ENCODE assay signal across 9 cellular contexts in the genomic region with DNA sequence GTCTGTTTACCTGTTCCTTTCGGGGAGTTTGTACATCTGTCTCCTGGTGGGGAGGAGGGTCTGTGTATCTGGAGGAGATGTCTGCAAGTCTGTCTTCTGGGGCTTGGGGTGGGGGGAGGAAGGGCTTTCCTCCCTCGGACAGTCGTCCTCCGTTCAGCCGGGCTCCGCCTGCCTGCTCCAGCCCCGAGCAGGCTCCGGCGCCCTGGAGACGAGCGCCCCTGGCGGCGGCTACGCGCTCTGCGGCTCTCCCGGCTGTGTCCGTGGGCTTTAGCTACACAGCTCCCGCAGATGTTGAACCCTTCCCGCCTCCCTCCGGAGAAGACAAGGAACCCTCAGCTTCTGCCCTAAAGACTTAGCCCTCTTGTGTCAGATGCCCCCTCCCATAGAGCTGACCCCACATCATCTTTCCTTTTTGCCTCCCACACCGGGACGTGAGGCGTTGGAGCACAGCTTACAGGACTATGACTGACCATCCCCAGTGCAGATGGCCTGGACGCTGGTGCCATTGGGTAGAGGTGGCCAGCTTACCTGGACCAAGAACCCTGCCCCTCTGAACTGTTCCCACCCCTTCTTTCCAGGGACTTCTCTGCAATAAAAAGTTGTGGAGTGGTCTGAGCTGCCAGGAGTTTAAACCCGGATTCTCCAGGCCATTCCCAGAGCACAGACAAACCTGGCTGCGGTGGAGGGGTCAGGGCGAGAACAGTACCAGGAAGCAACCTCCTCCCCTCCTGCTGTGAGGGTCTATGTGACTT. TPM values are rescaled to one million over a fixed set of nuclear protein-coding genes. Genes with fewer than 3 reads are reported as not detected.
DNase-seq lines count a peak whose midpoint lies in the region; ATAC-seq, FAIRE-seq and TF ChIP-seq lines count a peak whose summit lies in the region.
"Had no signal": no experiment of that assay in that cellular context is flagged by ENCODE, and none has a peak within 500 bp of the region (broad histone marks: within the 10 kb centered on the region; RNA-seq: fewer than 3 reads in every experiment).

No MANE protein-coding gene starts in this region.

- H3K14ac ChIP-seq in H1 (ENCODE audit: insufficient read length): no peak overlapping the region

- POLR2A ChIA-PET in activated CD8-positive, alpha-beta T cell treated with anti-CD3 and anti-CD28 coated beads for 36 hours (lab: Charles Lee): no interaction called here
- POLR2A ChIA-PET in H1 (lab: Charles Lee; ENCODE audit: partially characterized antibody): interaction anchor here (0.6 to 1.7 kb wide), 5 partner anchors 9 to 139 kb away, joined by 3 to 5 read pairs (median 3); no protein-coding TSS in a partner anchor

- TF ChIP-seq RAD21 in H1 (IDR thresholded peaks at IDR 0.05 in 1 of 2, conservative IDR thresholded peaks at IDR 0.05 in 1 of 2; ENCODE audit: low read depth in 2 of 2, low read length in 2 of 2): peak; percentile 70 to 80

- H4K8ac ChIP-seq in H1 (ENCODE audit: extremely low read depth, insufficient read depth, low read length): no peak overlapping the region
- H4K8ac ChIP-seq in mesendoderm (ENCODE audit: low read depth, low read length): no peak overlapping the region

- CTCF ChIA-PET in activated CD8-positive, alpha-beta T cell treated with anti-CD3 and anti-CD28 coated beads for 36 hours (lab: Charles Lee): interaction anchor here (0.6 to 5.3 kb wide), 59 partner anchors 9 to 601 kb away, joined by 3 to 69 read pairs (median 3); a partner anchor contains a TSS
- CTCF ChIA-PET in H1 (lab: Charles Lee; ENCODE audit: partially characterized antibody): interaction anchor here (0.6 to 10.7 kb wide), 56 partner anchors 8 to 701 kb away, joined by 3 to 105 read pairs (median 6); a partner anchor contains a TSS

- H3K23me2 ChIP-seq in H1 (ENCODE audit: low read depth, low read length): peaks cover 4% of the 10 kb centered on the region; the same call in 1 of the 2 replicates

- DNase-seq in GM10266 (ENCODE audit: extremely low spot score) (peak; percentile 87), NCI-H69 (lab: John Stamatoyannopoulos, UW) (peak; percentile 82), H1 (ENCODE audit: low read depth in 1 of 2, low spot score in 2 of 2) (peak; percentile 33 to 96), mesendoderm (peak; percentile 65)
- DNase-seq in activated CD8-positive, alpha-beta T cell treated with anti-CD3 and anti-CD28 coated beads for 36 hours: peak; percentile 78
- DNase-seq in stimulated activated CD8-positive, alpha-beta memory T cell treated with anti-CD3 and anti-CD28 coated beads, Interleukin-15, amount 100 ng/mL, for 1 hour (ENCODE audit: low read depth): peak; percentile 43

- H3K4me3 Mint-ChIP-seq in activated CD8-positive, alpha-beta T cell treated with anti-CD3 and anti-CD28 coated beads for 36 hours: no peak overlapping the region

- no peak overlapping the region for H2AK5ac ChIP-seq in H1 (ENCODE audit: low read depth, low read length)
- H2AK5ac ChIP-seq in mesendoderm (ENCODE audit: low read length): no peak overlapping the region

- H4K20me1 ChIP-seq in H1 (replicated peaks in 1 of 2; ENCODE audit: control insufficient read depth in 1 of 2, insufficient read depth in 2 of 2, low read length in 2 of 2): no peaks in the 10 kb centered on the region

- H3K23ac ChIP-seq in H1 (ENCODE audit: insufficient read length) (no peak overlapping the region), mesendoderm (ENCODE audit: low read length) (no peak overlapping the region)

- H2BK15ac ChIP-seq in H1 (ENCODE audit: low read length) (no peak overlapping the region), mesendoderm (replicated peaks; ENCODE audit: low read depth) (no peak overlapping the region)

- H4K5ac ChIP-seq in H1 (ENCODE audit: insufficient read length, low read depth, low read length) (no peak overlapping the region), mesendoderm (ENCODE audit: low read length) (no peak overlapping the region)

- no peak for FAIRE-seq in H1 (lab: Jason Lieb, UNC)

- TF ChIP-seq EP300 in H1 (IDR thresholded peaks at IDR 0.05; ENCODE audit: borderline replicate concordance in 1 of 2, low read depth in 2 of 2, low read length in 2 of 2): no peak

- H3K79me2 ChIP-seq in H1 (ENCODE audit: control insufficient read depth in 1 of 2, insufficient read depth in 2 of 2, low read length in 2 of 2) (no peaks in the 10 kb centered on the region), mesendoderm (ENCODE audit: control insufficient read depth, insufficient read depth, low read length) (no peaks in the 10 kb centered on the region)

- H3K79me1 ChIP-seq in H1 (ENCODE audit: low read depth, low read length): no peaks in the 10 kb centered on the region; the same call in 1 of the 2 replicates
- no peaks in the 10 kb centered on the region for H3K79me1 ChIP-seq in mesendoderm (ENCODE audit: low read length)

- H3K36me3 ChIP-seq in H1 (ENCODE audit: control insufficient read depth in 2 of 4, insufficient read depth in 4 of 4, low read length in 3 of 4): no peaks in the 10 kb centered on the region
- no peaks in the 10 kb centered on the region for H3K36me3 ChIP-seq in mesendoderm (ENCODE audit: control insufficient read depth, insufficient read depth, low read length)

- H2BK5ac ChIP-seq in H1 (ENCODE audit: low read depth, low read length) (no peak overlapping the region), mesendoderm (ENCODE audit: low read length) (no peak overlapping the region)

- H2BK120ac ChIP-seq in H1 (replicated peaks; ENCODE audit: low read depth, low read length) (no peak overlapping the region), mesendoderm (ENCODE audit: low read depth, low read length) (no peak overlapping the region)

- H3K9ac ChIP-seq in H1 (replicated peaks in 1 of 4; ENCODE audit: extremely low read depth in 1 of 4, low read depth in 3 of 4, low read length in 3 of 4) (no peak overlapping the region; a peak in 1 of 7 replicates), mesendoderm (ENCODE audit: low read length) (peak overlapping the region; percentile 23)

- no peak overlapping the region for H4K91ac ChIP-seq in H1 (replicated peaks; ENCODE audit: insufficient read length, low read length)

- H3K4me3 ChIP-seq in H1 (ENCODE audit: extremely low read depth in 1 of 4, insufficient read depth in 2 of 4, low read depth in 3 of 4, low read length in 4 of 4): peak overlapping the region; percentile 18 to 57 (median 32); a peak in 5 of 8 replicates
- H3K4me3 ChIP-seq in mesendoderm (ENCODE audit: low read length): no peak overlapping the region

- H3K27me3 ChIP-seq in H1 (replicated peaks in 1 of 4; ENCODE audit: control insufficient read depth in 3 of 4, extremely low read depth in 1 of 4, insufficient read depth in 3 of 4, low read length in 3 of 4): peaks cover 0 to 12% (median 5%) of the 10 kb centered on the region in 4 experiments; a peak in 4 of 7 replicates
- no peaks in the 10 kb centered on the region for H3K27me3 ChIP-seq in mesendoderm (ENCODE audit: insufficient read depth, low read length, poor library complexity)

- H3K27me3 Mint-ChIP-seq in activated CD8-positive, alpha-beta T cell treated with anti-CD3 and anti-CD28 coated beads for 36 hours: peaks cover 27% of the 10 kb centered on the region

- TF ChIP-seq CTCF in GM10266 (IDR thresholded peaks at IDR 0.05; ENCODE audit: control insufficient read depth, insufficient read depth, low read depth, missing control alignments): peak; percentile 99
- TF ChIP-seq CTCF in activated CD8-positive, alpha-beta T cell treated with anti-CD3 and anti-CD28 coated beads for 36 hours (IDR thresholded peaks at IDR 0.05): peak; percentile 94
- peak; percentile 93 to 96 (median 95) for TF ChIP-seq CTCF in H1 (IDR thresholded peaks at IDR 0.05; ENCODE audit: control extremely low read depth in 1 of 3, insufficient read depth in 1 of 3, low read depth in 1 of 3, low read length in 3 of 3)

- H3K56ac ChIP-seq in H1 (replicated peaks; ENCODE audit: insufficient read length, low read depth, low read length) (no peak overlapping the region), mesendoderm (ENCODE audit: low read length) (peak overlapping the region; percentile 51)

- intact Hi-C loops in activated CD8-positive, alpha-beta T cell treated with anti-CD3 and anti-CD28 coated beads for 36 hours (cut with micrococcal nuclease): loop anchor here (5.0 kb wide), 1 partner anchor 112 kb away; no protein-coding TSS in a partner anchor

- H2BK12ac ChIP-seq in H1 (ENCODE audit: low read depth, low read length): no peak overlapping the region

- H2BK20ac ChIP-seq in H1 (ENCODE audit: low read length): no peak overlapping the region

- ATAC-seq in HG02970 (IDR thresholded peaks at IDR 0.05; ENCODE audit: low FRiP score, unreplicated experiment) (peak; percentile 78), HG03469 (IDR thresholded peaks at IDR 0.05; ENCODE audit: unreplicated experiment) (no peak)
- peak; percentile 100 for ATAC-seq in activated CD8-positive, alpha-beta T cell treated with anti-CD3 and anti-CD28 coated beads for 36 hours

- H3K36me3 Mint-ChIP-seq in activated CD8-positive, alpha-beta T cell treated with anti-CD3 and anti-CD28 coated beads for 36 hours (ENCODE audit: low read depth): no peaks in the 10 kb centered on the region

- peaks cover 2% of the 10 kb centered on the region for H3K4me1 Mint-ChIP-seq in activated CD8-positive, alpha-beta T cell treated with anti-CD3 and anti-CD28 coated beads for 36 hours (ENCODE audit: low read depth)

- H3K18ac ChIP-seq in H1 (ENCODE audit: extremely low read depth, low read length) (no peak overlapping the region), mesendoderm (ENCODE audit: low read length) (no peak overlapping the region)

- H3K4me2 ChIP-seq in H1 (ENCODE audit: insufficient read depth in 1 of 2, low read depth in 2 of 2, low read length in 2 of 2) (peak overlapping the region; percentile 69 to 76), mesendoderm (ENCODE audit: low read length) (peak overlapping the region; percentile 42)

- H3K4ac ChIP-seq in H1 (replicated peaks; ENCODE audit: insufficient read length, low read depth, low read length) (no peak overlapping the region), mesendoderm (ENCODE audit: low read depth, low read length) (no peak overlapping the region)

- peaks cover 0 to 4% (median 0%) of the 10 kb centered on the region in 4 experiments; a peak in 1 of 7 replicates for H3K4me1 ChIP-seq in H1 (replicated peaks in 1 of 4; ENCODE audit: control insufficient read depth in 3 of 4, insufficient read depth in 4 of 4, low read length in 3 of 4)
- H3K4me1 ChIP-seq in mesendoderm (ENCODE audit: control insufficient read depth, low read depth, low read length): no peaks in the 10 kb centered on the region

- TF ChIP-seq POLR2A in H1 (IDR thresholded peaks at IDR 0.05; ENCODE audit: control extremely low read depth in 1 of 2, low read depth in 2 of 2, low read length in 2 of 2): no peak

- H3K27ac Mint-ChIP-seq in activated CD8-positive, alpha-beta T cell treated with anti-CD3 and anti-CD28 coated beads for 36 hours: no peak overlapping the region

- H3K9me3 ChIP-seq in H1 (ENCODE audit: insufficient read depth in 2 of 2, low read depth in 1 of 2, low read length in 1 of 2): no peaks in the 10 kb centered on the region

- no peaks in the 10 kb centered on the region for H3K9me3 Mint-ChIP-seq in activated CD8-positive, alpha-beta T cell treated with anti-CD3 and anti-CD28 coated beads for 36 hours

- WGBS in H1 (ENCODE audit: extremely low coverage in 1 of 2, insufficient coverage in 1 of 2, insufficient read length in 1 of 2, insufficient replicate concordance in 2 of 2, low coverage in 1 of 2, low lambda C conversion rate in 2 of 2, missing lambda C conversion rate in 1 of 2), 2 experiments: 39% methylated on average over 23 of the region's 28 CpGs; no CpG with 5 or more reads in 1 of the 2 experiments
- no CpG with 5 or more reads among the region's 28 CpGs for WGBS in mesendoderm (ENCODE audit: extremely low coverage, insufficient coverage, low lambda C conversion rate)

- H3K27ac ChIP-seq in H1 (ENCODE audit: low read depth, low read length) (no peak overlapping the region), mesendoderm (ENCODE audit: low read depth, low read length) (no peak overlapping the region)

- peak overlapping the region; percentile 90 for H2AFZ ChIP-seq in H1 (ENCODE audit: low read length)

RNA-seq across cellular contexts. Expression of a gene that starts 4.7 kb away (rescaled TPM):
- total RNA-seq in activated CD8-positive, alpha-beta T cell treated with anti-CD3 and anti-CD28 coated beads for 36 hours: not detected
- 0.15 TPM in 1 of 2 replicates, not detected in the other for total RNA-seq in H1 (2021; fragmentation: NEBNext Ultra II Directional; extraction: Animal tissue kit (Norgen Biotek cat#: 25700))
- polyA plus RNA-seq in H1 (2011; rRNA removed): 0.09 and 0.12 TPM in 2 replicates
- polyA plus RNA-seq in H1 (2011; cell fraction: cytosol; rRNA removed): not detected
- 0.14 TPM for polyA plus RNA-seq in H1 (2011; cell fraction: nucleus; rRNA removed)
- polyA plus RNA-seq in H1 (2012, experiment 1 of 2): not detected in 4 replicates
- not detected for polyA plus RNA-seq in H1 (2012, experiment 2 of 2)
- 0.06 TPM for polyA plus RNA-seq in H1 (2013, experiment 1 of 2)
- 0.09 TPM for polyA plus RNA-seq in H1 (2013, experiment 2 of 2)
- polyA minus RNA-seq in H1 (2011; rRNA and poly(A)+ RNA removed): not detected in 2 replicates
- not detected for polyA minus RNA-seq in H1 (2011; cell fraction: cytosol; rRNA and poly(A)+ RNA removed)
- not detected for polyA minus RNA-seq in H1 (2011; cell fraction: nucleus; rRNA and poly(A)+ RNA removed)
- polyA plus RNA-seq in mesendoderm (2013, experiment 1 of 2): 0.01 TPM
- polyA plus RNA-seq in mesendoderm (2013, experiment 2 of 2): 0.03 TPM

RNA-seq across cellular contexts. Expression of a gene that starts 12.2 kb away (rescaled TPM):
- total RNA-seq in activated CD8-positive, alpha-beta T cell treated with anti-CD3 and anti-CD28 coated beads for 36 hours: not detected
- not detected in 2 replicates for total RNA-seq in H1 (2021; fragmentation: NEBNext Ultra II Directional; extraction: Animal tissue kit (Norgen Biotek cat#: 25700))
- not detected in 2 replicates for polyA plus RNA-seq in H1 (2011; rRNA removed)
- not detected for polyA plus RNA-seq in H1 (2011; cell fraction: cytosol; rRNA removed)
- polyA plus RNA-seq in H1 (2011; cell fraction: nucleus; rRNA removed): 0.09 TPM
- polyA plus RNA-seq in H1 (2012, experiment 1 of 2): not detected in 4 replicates
- polyA plus RNA-seq in H1 (2012, experiment 2 of 2): not detected
- polyA plus RNA-seq in H1 (2013, experiment 1 of 2): not detected
- not detected for polyA plus RNA-seq in H1 (2013, experiment 2 of 2)
- not detected in 2 replicates for polyA minus RNA-seq in H1 (2011; rRNA and poly(A)+ RNA removed)
- not detected for polyA minus RNA-seq in H1 (2011; cell fraction: cytosol; rRNA and poly(A)+ RNA removed)
- polyA minus RNA-seq in H1 (2011; cell fraction: nucleus; rRNA and poly(A)+ RNA removed): not detected
- not detected for polyA plus RNA-seq in mesendoderm (2013, experiment 1 of 2)
- not detected for polyA plus RNA-seq in mesendoderm (2013, experiment 2 of 2)
- total RNA-seq: skeletal muscle tissue had no signal

RNA-seq across cellular contexts. Expression of a gene that starts 42.1 kb away (rescaled TPM):
- total RNA-seq in activated CD8-positive, alpha-beta T cell treated with anti-CD3 and anti-CD28 coated beads for 36 hours: not detected
- total RNA-seq in H1 (2021; fragmentation: NEBNext Ultra II Directional; extraction: Animal tissue kit (Norgen Biotek cat#: 25700)): not detected in 2 replicates
- not detected in 2 replicates for polyA plus RNA-seq in H1 (2011; rRNA removed)
- polyA plus RNA-seq in H1 (2011; cell fraction: cytosol; rRNA removed): not detected
- not detected for polyA plus RNA-seq in H1 (2011; cell fraction: nucleus; rRNA removed)
- polyA plus RNA-seq in H1 (2012, experiment 1 of 2): not detected in 4 replicates
- polyA plus RNA-seq in H1 (2012, experiment 2 of 2): not detected
- polyA plus RNA-seq in H1 (2013, experiment 1 of 2): not detected
- not detected for polyA plus RNA-seq in H1 (2013, experiment 2 of 2)
- not detected in 2 replicates for polyA minus RNA-seq in H1 (2011; rRNA and poly(A)+ RNA removed)
- polyA minus RNA-seq in H1 (2011; cell fraction: cytosol; rRNA and poly(A)+ RNA removed): not detected
- polyA minus RNA-seq in H1 (2011; cell fraction: nucleus; rRNA and poly(A)+ RNA removed): not detected
- not detected for polyA plus RNA-seq in mesendoderm (2013, experiment 1 of 2)
- not detected for polyA plus RNA-seq in mesendoderm (2013, experiment 2 of 2)
- total RNA-seq: skeletal muscle tissue had no signal

RNA-seq across cellular contexts. Expression of a gene that starts 46.1 kb away (rescaled TPM):
- 1 to 10 TPM; 2.1 to 3.1 TPM for total RNA-seq in activated CD8-positive, alpha-beta T cell treated with anti-CD3 and anti-CD28 coated beads for 36 hours
- 13.2 and 16.5 TPM in 2 replicates for total RNA-seq in H1 (2021; fragmentation: NEBNext Ultra II Directional; extraction: Animal tissue kit (Norgen Biotek cat#: 25700))
- 19.0 and 25.6 TPM in 2 replicates for polyA plus RNA-seq in H1 (2011; rRNA removed)
- 20.8 TPM for polyA plus RNA-seq in H1 (2011; cell fraction: cytosol; rRNA removed)
- 32.4 TPM for polyA plus RNA-seq in H1 (2011; cell fraction: nucleus; rRNA removed)
- polyA plus RNA-seq in H1 (2012, experiment 1 of 2): 10.8 to 28.4 TPM (median 20.2 TPM) in 4 replicates
- 20.5 TPM for polyA plus RNA-seq in H1 (2012, experiment 2 of 2)
- polyA plus RNA-seq in H1 (2013, experiment 1 of 2): 4.4 TPM
- polyA plus RNA-seq in H1 (2013, experiment 2 of 2): 4.8 TPM
- 16.8 and 19.4 TPM in 2 replicates for polyA minus RNA-seq in H1 (2011; rRNA and poly(A)+ RNA removed)
- polyA minus RNA-seq in H1 (2011; cell fraction: cytosol; rRNA and poly(A)+ RNA removed): 13.4 TPM
- 20.8 TPM for polyA minus RNA-seq in H1 (2011; cell fraction: nucleus; rRNA and poly(A)+ RNA removed)
- polyA plus RNA-seq in mesendoderm (2013, experiment 1 of 2): 0.83 TPM
- 0.88 TPM for polyA plus RNA-seq in mesendoderm (2013, experiment 2 of 2)
- total RNA-seq: skeletal muscle tissue had no signal
